In the genomic region with DNA sequence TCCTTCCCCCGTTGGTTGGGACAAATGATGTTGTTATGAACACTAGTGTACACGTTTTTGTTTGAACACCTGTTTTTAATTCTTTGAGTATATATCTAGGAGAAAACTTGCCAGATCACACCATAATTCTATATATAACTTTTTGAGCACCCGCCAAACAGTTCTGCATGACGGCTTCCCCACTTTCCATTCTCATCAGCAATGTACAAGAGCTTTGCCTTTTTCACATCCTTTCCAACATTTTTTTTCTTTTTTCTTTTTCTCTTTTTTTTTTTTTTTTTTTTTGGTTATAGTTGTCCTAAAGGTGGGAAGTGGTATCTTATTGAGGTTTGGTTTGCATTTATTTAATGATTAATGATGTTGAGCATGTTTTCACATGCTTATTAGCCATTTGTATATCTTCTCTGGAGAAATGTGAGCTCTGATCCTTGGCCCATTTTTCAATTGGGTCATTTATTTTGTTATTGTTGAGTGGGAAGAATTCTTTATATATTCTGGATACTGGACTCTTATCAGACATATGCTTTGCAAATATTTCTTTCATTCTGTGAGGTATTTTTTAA, we compare ENCODE assay signal across 15 cellular contexts.
DNase-seq lines count a peak whose midpoint lies in the region; ATAC-seq and TF ChIP-seq lines count a peak whose summit lies in the region.
"Had no signal": no experiment of that assay in that cellular context is flagged by ENCODE, and none has a peak within 500 bp of the region (broad histone marks: within the 10 kb centered on the region; RNA-seq: fewer than 3 reads in every experiment).

No MANE protein-coding gene starts in this region.

- no peak overlapping the region for H3K4me3 ChIP-seq in dorsolateral prefrontal cortex
- H3K4me3 ChIP-seq: body of pancreas, prostate gland had no signal

- intact Hi-C loops in dorsolateral prefrontal cortex (cut with DNase I) = no loop called here

- no peak for DNase-seq in dorsolateral prefrontal cortex
- no peak for DNase-seq in UCSD-AML1 (lab: John Stamatoyannopoulos, UW; ENCODE audit: unreplicated experiment)
- DNase-seq in anterior cingulate cortex (lab: John Stamatoyannopoulos, UW) = no peak
- DNase-seq: activated CD4-positive, alpha-beta T cell treated with anti-CD3 and anti-CD28 coated beads for 48 hours; body of pancreas; CD8-positive, alpha-beta T cell; erythroblast; Karpas-422; naive thymus-derived CD8-positive, alpha-beta T cell had no signal

- no peak for TF ChIP-seq POLR2A in GM18505 (IDR thresholded peaks at IDR 0.05; ENCODE audit: borderline replicate concordance, extremely low read depth, insufficient read depth, insufficient read length)

- no peak for TF ChIP-seq CTCF in dorsolateral prefrontal cortex (IDR thresholded peaks at IDR 0.05 in 54 of 56, conservative IDR thresholded peaks at IDR 0.05 in 2 of 56; ENCODE audit: low read depth in 1 of 56, partially characterized antibody in 56 of 56)

- H3K27ac ChIP-seq in dorsolateral prefrontal cortex = no peak overlapping the region
- H3K27ac ChIP-seq: body of pancreas, prostate gland had no signal

- peak; percentile 96 for ATAC-seq in GM18505 (IDR thresholded peaks at IDR 0.05; ENCODE audit: unreplicated experiment)
- peak; percentile 74 for ATAC-seq in GM21390 (IDR thresholded peaks at IDR 0.05; ENCODE audit: unreplicated experiment)
- ATAC-seq in HG02885 (IDR thresholded peaks at IDR 0.05; ENCODE audit: poor library complexity, unreplicated experiment) = peak; percentile 83
- peak; percentile 81 for ATAC-seq in HG03558 (IDR thresholded peaks at IDR 0.05; ENCODE audit: extremely low read depth, unreplicated experiment)
- ATAC-seq in GM19035 (IDR thresholded peaks at IDR 0.05; ENCODE audit: unreplicated experiment) = no peak
- ATAC-seq: body of pancreas; CD8-positive, alpha-beta T cell; naive thymus-derived CD8-positive, alpha-beta T cell had no signal

- H3K27me3 ChIP-seq in dorsolateral prefrontal cortex = no peaks in the 10 kb centered on the region
- H3K27me3 ChIP-seq: body of pancreas had no signal
